In genomic region chr10:44830022-44830421, GRCh38 we compare ENCODE assay signal across 2 cellular contexts.
TF ChIP-seq lines count a peak whose summit lies in the region.

No MANE protein-coding gene starts in this region.

TF ChIP-seq in SK-N-SH, 30 proteins besides CTCF, POLR2A, EP300 and RAD21 (continued from another document):
- TF ChIP-seq, protein P1, sequence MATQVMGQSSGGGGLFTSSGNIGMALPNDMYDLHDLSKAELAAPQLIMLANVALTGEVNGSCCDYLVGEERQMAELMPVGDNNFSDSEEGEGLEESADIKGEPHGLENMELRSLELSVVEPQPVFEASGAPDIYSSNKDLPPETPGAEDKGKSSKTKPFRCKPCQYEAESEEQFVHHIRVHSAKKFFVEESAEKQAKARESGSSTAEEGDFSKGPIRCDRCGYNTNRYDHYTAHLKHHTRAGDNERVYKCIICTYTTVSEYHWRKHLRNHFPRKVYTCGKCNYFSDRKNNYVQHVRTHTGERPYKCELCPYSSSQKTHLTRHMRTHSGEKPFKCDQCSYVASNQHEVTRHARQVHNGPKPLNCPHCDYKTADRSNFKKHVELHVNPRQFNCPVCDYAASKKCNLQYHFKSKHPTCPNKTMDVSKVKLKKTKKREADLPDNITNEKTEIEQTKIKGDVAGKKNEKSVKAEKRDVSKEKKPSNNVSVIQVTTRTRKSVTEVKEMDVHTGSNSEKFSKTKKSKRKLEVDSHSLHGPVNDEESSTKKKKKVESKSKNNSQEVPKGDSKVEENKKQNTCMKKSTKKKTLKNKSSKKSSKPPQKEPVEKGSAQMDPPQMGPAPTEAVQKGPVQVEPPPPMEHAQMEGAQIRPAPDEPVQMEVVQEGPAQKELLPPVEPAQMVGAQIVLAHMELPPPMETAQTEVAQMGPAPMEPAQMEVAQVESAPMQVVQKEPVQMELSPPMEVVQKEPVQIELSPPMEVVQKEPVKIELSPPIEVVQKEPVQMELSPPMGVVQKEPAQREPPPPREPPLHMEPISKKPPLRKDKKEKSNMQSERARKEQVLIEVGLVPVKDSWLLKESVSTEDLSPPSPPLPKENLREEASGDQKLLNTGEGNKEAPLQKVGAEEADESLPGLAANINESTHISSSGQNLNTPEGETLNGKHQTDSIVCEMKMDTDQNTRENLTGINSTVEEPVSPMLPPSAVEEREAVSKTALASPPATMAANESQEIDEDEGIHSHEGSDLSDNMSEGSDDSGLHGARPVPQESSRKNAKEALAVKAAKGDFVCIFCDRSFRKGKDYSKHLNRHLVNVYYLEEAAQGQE (IDR thresholded peaks at IDR 0.05; ENCODE audit: low read depth, low read length) = no peak
- TF ChIP-seq, protein P2, sequence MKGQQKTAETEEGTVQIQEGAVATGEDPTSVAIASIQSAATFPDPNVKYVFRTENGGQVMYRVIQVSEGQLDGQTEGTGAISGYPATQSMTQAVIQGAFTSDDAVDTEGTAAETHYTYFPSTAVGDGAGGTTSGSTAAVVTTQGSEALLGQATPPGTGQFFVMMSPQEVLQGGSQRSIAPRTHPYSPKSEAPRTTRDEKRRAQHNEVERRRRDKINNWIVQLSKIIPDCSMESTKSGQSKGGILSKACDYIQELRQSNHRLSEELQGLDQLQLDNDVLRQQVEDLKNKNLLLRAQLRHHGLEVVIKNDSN (IDR thresholded peaks at IDR 0.05; ENCODE audit: borderline replicate concordance, low read depth) = no peak
- TF ChIP-seq MAX (IDR thresholded peaks at IDR 0.05; ENCODE audit: low read depth) (no peak), NFIC (IDR thresholded peaks at IDR 0.05; ENCODE audit: borderline replicate concordance) (no peak), RXRA (IDR thresholded peaks at IDR 0.05; ENCODE audit: borderline replicate concordance, low read depth) (no peak), SMC3 (IDR thresholded peaks at IDR 0.05; ENCODE audit: low read depth, low read length) (no peak), RCOR1 (IDR thresholded peaks at IDR 0.05; ENCODE audit: low read length) (no peak), PBX3 (IDR thresholded peaks at IDR 0.05) (no peak), YY1 (IDR thresholded peaks at IDR 0.05; ENCODE audit: low read depth) (no peak), GABPA (IDR thresholded peaks at IDR 0.05; ENCODE audit: low read depth) (no peak), SIN3A (IDR thresholded peaks at IDR 0.05; ENCODE audit: borderline replicate concordance, low read depth, low read length) (no peak), POLR2AphosphoS5 (IDR thresholded peaks at IDR 0.05; ENCODE audit: low read depth, low read length) (no peak)
- TF ChIP-seq, protein P3, sequence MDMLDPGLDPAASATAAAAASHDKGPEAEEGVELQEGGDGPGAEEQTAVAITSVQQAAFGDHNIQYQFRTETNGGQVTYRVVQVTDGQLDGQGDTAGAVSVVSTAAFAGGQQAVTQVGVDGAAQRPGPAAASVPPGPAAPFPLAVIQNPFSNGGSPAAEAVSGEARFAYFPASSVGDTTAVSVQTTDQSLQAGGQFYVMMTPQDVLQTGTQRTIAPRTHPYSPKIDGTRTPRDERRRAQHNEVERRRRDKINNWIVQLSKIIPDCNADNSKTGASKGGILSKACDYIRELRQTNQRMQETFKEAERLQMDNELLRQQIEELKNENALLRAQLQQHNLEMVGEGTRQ (IDR thresholded peaks at IDR 0.05; ENCODE audit: borderline replicate concordance, low read depth, low read length) = no peak

TF ChIP-seq in SK-N-SH treated with all-trans-retinoic acid at 6 μM for 48 hours, 23 proteins besides CTCF, POLR2A, EP300 and RAD21 (continued from another document):
- TF ChIP-seq, protein P4, sequence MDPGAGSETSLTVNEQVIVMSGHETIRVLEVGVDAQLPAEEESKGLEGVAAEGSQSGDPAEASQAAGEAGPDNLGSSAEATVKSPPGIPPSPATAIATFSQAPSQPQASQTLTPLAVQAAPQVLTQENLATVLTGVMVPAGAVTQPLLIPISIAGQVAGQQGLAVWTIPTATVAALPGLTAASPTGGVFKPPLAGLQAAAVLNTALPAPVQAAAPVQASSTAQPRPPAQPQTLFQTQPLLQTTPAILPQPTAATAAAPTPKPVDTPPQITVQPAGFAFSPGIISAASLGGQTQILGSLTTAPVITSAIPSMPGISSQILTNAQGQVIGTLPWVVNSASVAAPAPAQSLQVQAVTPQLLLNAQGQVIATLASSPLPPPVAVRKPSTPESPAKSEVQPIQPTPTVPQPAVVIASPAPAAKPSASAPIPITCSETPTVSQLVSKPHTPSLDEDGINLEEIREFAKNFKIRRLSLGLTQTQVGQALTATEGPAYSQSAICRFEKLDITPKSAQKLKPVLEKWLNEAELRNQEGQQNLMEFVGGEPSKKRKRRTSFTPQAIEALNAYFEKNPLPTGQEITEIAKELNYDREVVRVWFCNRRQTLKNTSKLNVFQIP (CRISPR knock-in tag; IDR thresholded peaks at IDR 0.05; ENCODE audit: borderline replicate concordance, low read depth) = no peak
- TF ChIP-seq ESRRG (CRISPR knock-in tag; IDR thresholded peaks at IDR 0.05) (no peak), RARB (CRISPR knock-in tag; IDR thresholded peaks at IDR 0.05) (no peak), PPARA (CRISPR knock-in tag; IDR thresholded peaks at IDR 0.05; ENCODE audit: borderline replicate concordance) (no peak)
TF ChIP-seq in SK-N-SH treated with all-trans-retinoic acid at 6 μM for 48 hours: peak in this region for 0.
